Comparison of ENCODE assay signal across 23 cellular contexts in genomic region chr9:99973455-99973854, GRCh38.
A peak's percentile ranks its signal among the peaks of the same experiment; 100 is the strongest.
DNase-seq lines count a peak whose midpoint lies in the region; ATAC-seq, FAIRE-seq and TF ChIP-seq lines count a peak whose summit lies in the region.
"Had no signal": no experiment of that assay in that cellular context is flagged by ENCODE, and none has a peak within 500 bp of the region (broad histone marks: within the 10 kb centered on the region; RNA-seq: fewer than 3 reads in every experiment).

No MANE protein-coding gene starts in this region.

- intact Hi-C loops in gastrocnemius medialis (cut with DNase I; ENCODE audit: low total_unique reads): no loop called here
- intact Hi-C loops in activated T-helper 2 cell treated with anti-CD3 and anti-CD28 coated beads, Interferon-gamma antibody, Interleukin-2, Interleukin-4, amounts not matched to agents 10 μg/mL and 5 μg/mL and 100 μg/mL, durations not matched to agents 14 hours and 24 hours and 36 hours (cut with micrococcal nuclease): no loop called here

- H3K27ac Mint-ChIP-seq in activated T-helper 2 cell treated with anti-CD3 and anti-CD28 coated beads, Interferon-gamma antibody, Interleukin-2, Interleukin-4, amounts not matched to agents 10 μg/mL and 5 μg/mL and 100 μg/mL, durations not matched to agents 14 hours and 24 hours and 36 hours: no peak overlapping the region
- H3K27ac Mint-ChIP-seq: B cell, H9, HFFc6 had no signal

- no peak overlapping the region for H3K4me3 Mint-ChIP-seq in activated T-helper 2 cell treated with anti-CD3 and anti-CD28 coated beads, Interferon-gamma antibody, Interleukin-2, Interleukin-4, amounts not matched to agents 10 μg/mL and 5 μg/mL and 100 μg/mL, durations not matched to agents 14 hours and 24 hours and 36 hours (ENCODE audit: low read depth)
- H3K4me3 Mint-ChIP-seq: B cell; CD4-positive, CD25-positive, alpha-beta regulatory T cell; CD8-positive, alpha-beta T cell; H9; HFFc6 had no signal

- H3K4me1 ChIP-seq in gastrocnemius medialis: peaks cover 9 to 10% of the 10 kb centered on the region in 2 donors
- H3K4me1 ChIP-seq: BLaER1, Caco-2 had no signal

- TF ChIP-seq CTCF in brain microvascular endothelial cell (IDR thresholded peaks at IDR 0.05; ENCODE audit: low read depth, low read length, missing control alignments): no peak
- TF ChIP-seq CTCF in gastrocnemius medialis (IDR thresholded peaks at IDR 0.05 in 4 of 5, conservative IDR thresholded peaks at IDR 0.05 in 1 of 5): no peak

- no peaks in the 10 kb centered on the region for H3K36me3 ChIP-seq in brain microvascular endothelial cell (replicated peaks)
- H3K36me3 ChIP-seq in gastrocnemius medialis: peaks cover 0 to 13% of the 10 kb centered on the region in 2 donors

- FAIRE-seq in H54 (lab: Jason Lieb, UNC): peak; percentile 73
- FAIRE-seq: A204.1, GM12891, GM19239, H1 had no signal

- H3K9me3 Mint-ChIP-seq in activated T-helper 2 cell treated with anti-CD3 and anti-CD28 coated beads, Interferon-gamma antibody, Interleukin-2, Interleukin-4, amounts not matched to agents 10 μg/mL and 5 μg/mL and 100 μg/mL, durations not matched to agents 14 hours and 24 hours and 36 hours: no peaks in the 10 kb centered on the region
- H3K9me3 Mint-ChIP-seq: CD4-positive, CD25-positive, alpha-beta regulatory T cell; CD8-positive, alpha-beta T cell; H9; HFFc6 had no signal

- ATAC-seq in gastrocnemius medialis (peak; percentile 50 to 86), GM18502 (IDR thresholded peaks at IDR 0.05; ENCODE audit: poor library complexity, unreplicated experiment) (no peak)
- ATAC-seq: CD8-positive, alpha-beta T cell; HCT116 had no signal

- H3K9me3 ChIP-seq in gastrocnemius medialis: no peaks in the 10 kb centered on the region
- H3K9me3 ChIP-seq: BLaER1, Caco-2 had no signal

- peaks cover 19% of the 10 kb centered on the region for H3K36me3 Mint-ChIP-seq in activated T-helper 2 cell treated with anti-CD3 and anti-CD28 coated beads, Interferon-gamma antibody, Interleukin-2, Interleukin-4, amounts not matched to agents 10 μg/mL and 5 μg/mL and 100 μg/mL, durations not matched to agents 14 hours and 24 hours and 36 hours (ENCODE audit: low read depth)

- H3K4me3 ChIP-seq in brain microvascular endothelial cell (ENCODE audit: low read depth, low read length): no peak overlapping the region
- no peak overlapping the region for H3K4me3 ChIP-seq in gastrocnemius medialis
- H3K4me3 ChIP-seq: BLaER1, GM23248 had no signal

- no peaks in the 10 kb centered on the region for H3K27me3 Mint-ChIP-seq in activated T-helper 2 cell treated with anti-CD3 and anti-CD28 coated beads, Interferon-gamma antibody, Interleukin-2, Interleukin-4, amounts not matched to agents 10 μg/mL and 5 μg/mL and 100 μg/mL, durations not matched to agents 14 hours and 24 hours and 36 hours (ENCODE audit: low read depth)
- H3K27me3 Mint-ChIP-seq: B cell; CD4-positive, CD25-positive, alpha-beta regulatory T cell had no signal

- in situ Hi-C loops in brain microvascular endothelial cell (cut with HindIII; ENCODE audit: low pct_ligation_motif_present, low sequenced_read_pairs) (no loop called here), gastrocnemius medialis (cut with MboI; ENCODE audit: low sequenced_read_pairs in 4 of 4) (no loop called here)

- H3K27ac ChIP-seq in brain microvascular endothelial cell: no peak overlapping the region
- peak overlapping the region in 1 of 4 donors; percentile 25 for H3K27ac ChIP-seq in gastrocnemius medialis
- H3K27ac ChIP-seq: BLaER1, C4-2B, GM23248 had no signal

- TF ChIP-seq POLR2A in H54 (IDR thresholded peaks at IDR 0.05; ENCODE audit: low read depth, low read length) (no peak), gastrocnemius medialis (IDR thresholded peaks at IDR 0.05) (no peak)

- H3K27me3 ChIP-seq in brain microvascular endothelial cell (replicated peaks): no peaks in the 10 kb centered on the region
- H3K27me3 ChIP-seq in gastrocnemius medialis: no peaks in the 10 kb centered on the region
- H3K27me3 ChIP-seq: BLaER1 had no signal

- H3K4me1 Mint-ChIP-seq in activated T-helper 2 cell treated with anti-CD3 and anti-CD28 coated beads, Interferon-gamma antibody, Interleukin-2, Interleukin-4, amounts not matched to agents 10 μg/mL and 5 μg/mL and 100 μg/mL, durations not matched to agents 14 hours and 24 hours and 36 hours (ENCODE audit: low read depth): no peaks in the 10 kb centered on the region
- H3K4me1 Mint-ChIP-seq: B cell had no signal

- DNase-seq in EH (ENCODE audit: low read depth) (peak; percentile 7), H54 (ENCODE audit: insufficient read length, low spot score) (no peak), brain microvascular endothelial cell (peak; percentile 0), gastrocnemius medialis (no peak), A172 (ENCODE audit: low spot score) (no peak)
- no peak for DNase-seq in activated T-helper 2 cell treated with anti-CD3 and anti-CD28 coated beads, Interferon-gamma antibody, Interleukin-2, Interleukin-4, amounts not matched to agents 10 μg/mL and 5 μg/mL and 100 μg/mL, durations not matched to agents 14 hours and 24 hours and 36 hours (ENCODE audit: low spot score)
- DNase-seq: Caco-2; CD4-positive, CD25-positive, alpha-beta regulatory T cell; CD8-positive, alpha-beta T cell; DMS79; GF-D8; GM23248; H9; HFFc6 had no signal

Comparison
In these comparisons a context has a peak if more than half of its experiments do, and no peak if none do; other contexts are left out.
1. DNase-seq: peak in EH (single experiment) and brain microvascular endothelial cell (single experiment); none in H54 (single experiment), gastrocnemius medialis (0 of 2), A172 (single experiment) and activated T-helper 2 cell treated with anti-CD3 and anti-CD28 coated beads, Interferon-gamma antibody, Interleukin-2, Interleukin-4, amounts not matched to agents 10 μg/mL and 5 μg/mL and 100 μg/mL, durations not matched to agents 14 hours and 24 hours and 36 hours (single experiment).